In genomic region chr10:100996678-100997363, GRCh38 we compare ENCODE assay signal across 7 cellular contexts. TPM values are rescaled to one million over a fixed set of nuclear protein-coding genes. Genes with fewer than 3 reads are reported as not detected.
DNase-seq lines count a peak whose midpoint lies in the region; ATAC-seq, FAIRE-seq and TF ChIP-seq lines count a peak whose summit lies in the region.

No MANE protein-coding gene starts in this region.

- TF ChIP-seq CTCF in WTC11 (IDR thresholded peaks at IDR 0.05) = no peak
- no peak for TF ChIP-seq CTCF in upper lobe of right lung (IDR thresholded peaks at IDR 0.05)

- no peaks in the 10 kb centered on the region for H3K9me3 Mint-ChIP-seq in WTC11

- peak overlapping the region; percentile 95 for H3K27ac Mint-ChIP-seq in WTC11

- H3K9me3 ChIP-seq in mucosa of stomach (ENCODE audit: control insufficient read depth, low read length) = no peaks in the 10 kb centered on the region
- H3K9me3 ChIP-seq in upper lobe of right lung = no peaks in the 10 kb centered on the region

- peaks cover 32% of the 10 kb centered on the region for H3K4me1 Mint-ChIP-seq in WTC11

- H3K9ac ChIP-seq in mucosa of stomach (ENCODE audit: low read length) = peak overlapping the region; percentile 87

- CTCF ChIA-PET in WTC11 (lab: Charles Lee) = interaction anchor here (0.5 to 13.4 kb wide), 27 partner anchors 10 to 461 kb away, joined by 3 to 277 read pairs (median 5); partner anchors contain the start of genes HIF1AN, KAZALD1, MRPL43 and PDZD7

- H3K36me3 Mint-ChIP-seq in WTC11 = peaks cover 16% of the 10 kb centered on the region

- DNase-seq in GM12892 (ENCODE audit: insufficient read length) = peak; percentile 67
- DNase-seq in Jurkat, Clone E6-1 (ENCODE audit: low read depth, low spot score) = no peak
- DNase-seq in WTC11 (ENCODE audit: low spot score) = peak; percentile 73
- DNase-seq in effector CD8-positive, alpha-beta T cell (lab: John Stamatoyannopoulos, UW) = peak; percentile 33
- peak; percentile 76 for DNase-seq in upper lobe of right lung

- H3K27me3 ChIP-seq in mucosa of stomach (ENCODE audit: control insufficient read depth, insufficient read depth, low read length) (no peaks in the 10 kb centered on the region), upper lobe of right lung (no peaks in the 10 kb centered on the region)

- FAIRE-seq in GM12892 (lab: Jason Lieb, UNC) = no peak

- POLR2A ChIA-PET in WTC11 (lab: Charles Lee) = interaction anchor here (0.5 to 3.4 kb wide), 8 partner anchors 10 to 1435 kb away, joined by 3 to 14 read pairs (median 4); partner anchors contain the start of genes CUEDC2, MRPL43, PDZD7 and SFXN3

- H3K4me3 Mint-ChIP-seq in WTC11 = peak overlapping the region; percentile 83

- peak overlapping the region; percentile 99 for H3K27ac ChIP-seq in upper lobe of right lung

- intact Hi-C loops in upper lobe of right lung (cut with DNase I) = no loop called here

- ATAC-seq in WTC11 = peak; percentile 60
- peak; percentile 22 for ATAC-seq in upper lobe of right lung
- ATAC-seq in HG03342 (IDR thresholded peaks at IDR 0.05; ENCODE audit: unreplicated experiment) = no peak

- H3K36me3 ChIP-seq in mucosa of stomach (ENCODE audit: control insufficient read depth, insufficient read depth, low read length) = no peaks in the 10 kb centered on the region
- H3K36me3 ChIP-seq in upper lobe of right lung = peaks cover 14% of the 10 kb centered on the region

- H3K4me1 ChIP-seq in mucosa of stomach (ENCODE audit: control insufficient read depth, insufficient read depth, low read length) (peaks cover 37% of the 10 kb centered on the region), upper lobe of right lung (peaks cover 36% of the 10 kb centered on the region)

- TF ChIP-seq POLR2A in GM12892 (IDR thresholded peaks at IDR 0.05; ENCODE audit: low read depth, low read length) = no peak

- H3K4me3 ChIP-seq in Jurkat, Clone E6-1 (ENCODE audit: low read length) = peak overlapping the region; percentile 65
- H3K4me3 ChIP-seq in mucosa of stomach (ENCODE audit: low read length) (peak overlapping the region; percentile 56), upper lobe of right lung (peak overlapping the region; percentile 92)

- no peaks in the 10 kb centered on the region for H3K27me3 Mint-ChIP-seq in WTC11 (ENCODE audit: low read depth)

TF ChIP-seq in WTC11, 78 proteins besides CTCF, POLR2A, EP300 and RAD21 (continues in another document):
- TF ChIP-seq FOXP1 (CRISPR knock-in tag; IDR thresholded peaks at IDR 0.05; ENCODE audit: borderline replicate concordance) (no peak; the same call in 1 of the 2 replicates), NFATC4 (CRISPR knock-in tag; IDR thresholded peaks at IDR 0.05) (no peak), IRF1 (CRISPR knock-in tag; IDR thresholded peaks at IDR 0.05) (no peak), ATF6 (CRISPR knock-in tag; IDR thresholded peaks at IDR 0.05) (no peak), AR (CRISPR knock-in tag; IDR thresholded peaks at IDR 0.05) (no peak), NR3C1 (CRISPR knock-in tag; conservative IDR thresholded peaks at IDR 0.05; ENCODE audit: low read depth) (no peak), MXD4 (CRISPR knock-in tag; IDR thresholded peaks at IDR 0.05; ENCODE audit: borderline replicate concordance) (no peak), IRF2 (CRISPR knock-in tag; IDR thresholded peaks at IDR 0.05; ENCODE audit: borderline replicate concordance, low read depth) (no peak), JUN (CRISPR knock-in tag; IDR thresholded peaks at IDR 0.05) (no peak), FOXJ3 (CRISPR knock-in tag; IDR thresholded peaks at IDR 0.05; ENCODE audit: borderline replicate concordance) (no peak), NR2C2 (CRISPR knock-in tag; IDR thresholded peaks at IDR 0.05) (no peak)

RNA-seq across cellular contexts. Expression of gene LZTS2, which starts 2.8 kb away (rescaled TPM):
- 4.3 TPM for polyA plus RNA-seq in GM12892 (2012; ENCODE audit: missing spikeins)
- polyA plus RNA-seq in Jurkat, Clone E6-1 (2012; ENCODE audit: insufficient read depth, insufficient read length) = 17.3 TPM
- 84.6 to 93.1 TPM (median 91.1 TPM) in 3 replicates for total RNA-seq in WTC11 (2021)
- total RNA-seq in upper lobe of right lung = 50.0 TPM

RNA-seq across cellular contexts. Expression of gene TWNK, which starts 9.5 kb away (rescaled TPM):
- polyA plus RNA-seq in GM12892 (2012; ENCODE audit: missing spikeins) = 13.5 TPM
- 20.6 TPM for polyA plus RNA-seq in Jurkat, Clone E6-1 (2012; ENCODE audit: insufficient read depth, insufficient read length)
- total RNA-seq in WTC11 (2021) = 24.5 to 28.2 TPM (median 26.2 TPM) in 3 replicates
- 6.5 TPM for total RNA-seq in upper lobe of right lung

RNA-seq across cellular contexts. Expression of gene MRPL43, which starts 9.5 kb away (rescaled TPM):
- 59.4 TPM for polyA plus RNA-seq in GM12892 (2012; ENCODE audit: missing spikeins)
- 115 TPM for polyA plus RNA-seq in Jurkat, Clone E6-1 (2012; ENCODE audit: insufficient read depth, insufficient read length)
- total RNA-seq in WTC11 (2021) = 81.0 to 91.3 TPM (median 85.9 TPM) in 3 replicates
- 60.5 TPM for total RNA-seq in upper lobe of right lung

RNA-seq across cellular contexts. Expression of gene SEMA4G, which starts 27.5 kb away (rescaled TPM):
- polyA plus RNA-seq in GM12892 (2012; ENCODE audit: missing spikeins) = 1.2 TPM
- 5.3 TPM for polyA plus RNA-seq in Jurkat, Clone E6-1 (2012; ENCODE audit: insufficient read depth, insufficient read length)
- 9.7 to 13.0 TPM (median 11.8 TPM) in 3 replicates for total RNA-seq in WTC11 (2021)
- 6.7 TPM for total RNA-seq in upper lobe of right lung

RNA-seq across cellular contexts. Expression of gene PDZD7, which starts 34.1 kb away (rescaled TPM):
- 0.15 TPM for polyA plus RNA-seq in GM12892 (2012; ENCODE audit: missing spikeins)
- polyA plus RNA-seq in Jurkat, Clone E6-1 (2012; ENCODE audit: insufficient read depth, insufficient read length) = 4.6 TPM
- 1.9 to 2.7 TPM (median 2.6 TPM) in 3 replicates for total RNA-seq in WTC11 (2021)
- total RNA-seq in upper lobe of right lung = 1.6 TPM
